1 cellular context compared by ENCODE assay signal in genomic region chr2:10772868-10773215, GRCh38.
TF ChIP-seq lines count a peak whose summit lies in the region.

No MANE protein-coding gene starts in this region.

TF ChIP-seq in HepG2, 621 proteins besides CTCF, POLR2A, EP300 and RAD21:
- TF ChIP-seq SNAPC5 (CRISPR knock-in tag; IDR thresholded peaks at IDR 0.05; ENCODE audit: borderline replicate concordance) (no peak), ZBTB2 (CRISPR knock-in tag; IDR thresholded peaks at IDR 0.05; ENCODE audit: low read depth) (no peak), KDM2A (CRISPR knock-in tag; IDR thresholded peaks at IDR 0.05; ENCODE audit: borderline replicate concordance, low read depth) (peak; percentile 22; the same call in 1 of the 2 replicates), ZBTB7B (CRISPR knock-in tag; IDR thresholded peaks at IDR 0.05) (no peak), ZNF761 (CRISPR knock-in tag; conservative IDR thresholded peaks at IDR 0.05) (no peak), AGO2 (optimal IDR thresholded peaks at IDR 0.05; ENCODE audit: low read depth, low read length) (peak; percentile 39)
TF ChIP-seq in HepG2: peak in this region for 2.
